In genomic region chrX:154829102-154829501, GRCh38 we compare ENCODE assay signal across 1 cellular context.
TF ChIP-seq lines count a peak whose summit lies in the region.

No MANE protein-coding gene starts in this region.

TF ChIP-seq in K562, 482 proteins besides CTCF, POLR2A, EP300 and RAD21:
- TF ChIP-seq PKNOX1 (IDR thresholded peaks at IDR 0.05) = peak; percentile 80
- no peak for TF ChIP-seq PBX2 (CRISPR knock-in tag; IDR thresholded peaks at IDR 0.05; ENCODE audit: low read depth)
- TF ChIP-seq PBX2 (tag; conservative IDR thresholded peaks at IDR 0.05; ENCODE audit: low read depth) = peak; percentile 49; the same call in 1 of the 2 replicates
- TF ChIP-seq DPF2 (IDR thresholded peaks at IDR 0.05) = no peak
- no peak for TF ChIP-seq ZNF140 (CRISPR knock-in tag; IDR thresholded peaks at IDR 0.05)
- TF ChIP-seq NR3C1 (CRISPR knock-in tag; IDR thresholded peaks at IDR 0.05) = no peak
- TF ChIP-seq MEIS2 (IDR thresholded peaks at IDR 0.05; ENCODE audit: partially characterized antibody) = peak; percentile 18
TF ChIP-seq in K562: peak in this region for 3.
